1 cellular context compared by ENCODE assay signal in the genomic region with DNA sequence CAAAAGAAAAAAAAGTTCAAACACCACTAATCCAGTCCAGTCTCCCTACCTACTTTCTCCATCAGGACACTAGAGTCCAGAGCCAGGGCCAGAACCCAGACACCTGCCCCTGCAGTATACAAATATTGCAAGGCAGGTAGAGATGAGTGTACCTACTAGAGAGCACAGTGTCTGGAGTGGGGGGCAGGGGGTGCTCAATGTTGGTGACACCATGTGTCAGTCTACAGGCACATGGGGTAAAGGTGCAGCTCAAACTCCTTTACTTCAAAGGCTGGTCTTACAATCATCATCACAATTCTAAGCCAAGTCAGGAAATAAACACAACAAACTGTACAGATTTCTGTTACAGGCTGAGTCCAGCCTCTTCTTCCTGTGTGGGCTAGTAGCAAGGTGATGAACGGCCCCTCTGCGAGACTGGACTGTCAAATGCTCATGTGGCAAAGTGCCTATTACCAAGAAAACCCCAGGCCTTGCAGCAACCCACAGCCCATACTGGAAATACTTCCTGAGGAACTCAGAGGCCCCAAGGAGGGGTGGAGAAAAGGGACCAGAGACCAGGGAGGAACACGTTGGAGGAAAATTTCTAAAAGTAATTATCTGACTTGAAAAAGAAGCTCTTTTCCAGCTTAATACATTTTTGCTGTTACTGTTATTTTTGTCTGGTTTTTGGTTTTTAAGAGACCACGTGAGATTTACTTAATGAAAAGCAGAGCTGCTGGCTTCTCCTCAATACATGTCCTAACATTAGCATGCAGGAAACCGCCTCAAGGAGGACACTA.
TF ChIP-seq lines count a peak whose summit lies in the region.

No MANE protein-coding gene starts in this region.

TF ChIP-seq in HepG2, 621 proteins besides CTCF, POLR2A, EP300 and RAD21 (continued from another document):
- TF ChIP-seq, protein P1, sequence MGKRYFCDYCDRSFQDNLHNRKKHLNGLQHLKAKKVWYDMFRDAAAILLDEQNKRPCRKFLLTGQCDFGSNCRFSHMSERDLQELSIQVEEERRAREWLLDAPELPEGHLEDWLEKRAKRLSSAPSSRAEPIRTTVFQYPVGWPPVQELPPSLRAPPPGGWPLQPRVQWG (CRISPR knock-in tag; IDR thresholded peaks at IDR 0.05; ENCODE audit: borderline replicate concordance, low read depth), result no peak
- no peak for TF ChIP-seq ZNF564 (CRISPR knock-in tag; IDR thresholded peaks at IDR 0.05)
- TF ChIP-seq ZNF766 (CRISPR knock-in tag; IDR thresholded peaks at IDR 0.05; ENCODE audit: borderline replicate concordance), result no peak
- no peak for TF ChIP-seq SAFB2 (CRISPR knock-in tag; IDR thresholded peaks at IDR 0.05; ENCODE audit: borderline replicate concordance, low read depth)
- TF ChIP-seq, protein P2, sequence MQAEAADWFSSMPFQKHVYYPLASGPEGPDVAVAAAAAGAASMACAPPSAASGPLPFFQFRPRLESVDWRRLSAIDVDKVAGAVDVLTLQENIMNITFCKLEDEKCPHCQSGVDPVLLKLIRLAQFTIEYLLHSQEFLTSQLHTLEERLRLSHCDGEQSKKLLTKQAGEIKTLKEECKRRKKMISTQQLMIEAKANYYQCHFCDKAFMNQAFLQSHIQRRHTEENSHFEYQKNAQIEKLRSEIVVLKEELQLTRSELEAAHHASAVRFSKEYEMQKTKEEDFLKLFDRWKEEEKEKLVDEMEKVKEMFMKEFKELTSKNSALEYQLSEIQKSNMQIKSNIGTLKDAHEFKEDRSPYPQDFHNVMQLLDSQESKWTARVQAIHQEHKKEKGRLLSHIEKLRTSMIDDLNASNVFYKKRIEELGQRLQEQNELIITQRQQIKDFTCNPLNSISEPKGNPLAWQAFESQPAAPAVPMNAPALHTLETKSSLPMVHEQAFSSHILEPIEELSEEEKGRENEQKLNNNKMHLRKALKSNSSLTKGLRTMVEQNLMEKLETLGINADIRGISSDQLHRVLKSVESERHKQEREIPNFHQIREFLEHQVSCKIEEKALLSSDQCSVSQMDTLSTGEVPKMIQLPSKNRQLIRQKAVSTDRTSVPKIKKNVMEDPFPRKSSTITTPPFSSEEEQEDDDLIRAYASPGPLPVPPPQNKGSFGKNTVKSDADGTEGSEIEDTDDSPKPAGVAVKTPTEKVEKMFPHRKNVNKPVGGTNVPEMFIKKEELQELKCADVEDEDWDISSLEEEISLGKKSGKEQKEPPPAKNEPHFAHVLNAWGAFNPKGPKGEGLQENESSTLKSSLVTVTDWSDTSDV (CRISPR knock-in tag; IDR thresholded peaks at IDR 0.05), result no peak
- no peak for TF ChIP-seq MTF2 (CRISPR knock-in tag; IDR thresholded peaks at IDR 0.05; ENCODE audit: borderline replicate concordance)
- TF ChIP-seq DR1 (CRISPR knock-in tag; IDR thresholded peaks at IDR 0.05), result no peak
- TF ChIP-seq MAFF (IDR thresholded peaks at IDR 0.05; ENCODE audit: low read depth, low read length), result no peak
TF ChIP-seq in HepG2: peak in this region for 0.
